ENCODE assay signal across 1 cellular context in genomic region chr1:235865565-235866206, GRCh38.
TF ChIP-seq lines count a peak whose summit lies in the region.

No MANE protein-coding gene starts in this region.

TF ChIP-seq in endothelial cell of umbilical vein, 7 proteins besides CTCF, POLR2A, EP300 and RAD21 (continued from another document):
- TF ChIP-seq FOS (IDR thresholded peaks at IDR 0.05; ENCODE audit: borderline replicate concordance, insufficient read depth, low read length), result no peak
